Comparison of ENCODE assay signal across 30 cellular contexts in the genomic region with DNA sequence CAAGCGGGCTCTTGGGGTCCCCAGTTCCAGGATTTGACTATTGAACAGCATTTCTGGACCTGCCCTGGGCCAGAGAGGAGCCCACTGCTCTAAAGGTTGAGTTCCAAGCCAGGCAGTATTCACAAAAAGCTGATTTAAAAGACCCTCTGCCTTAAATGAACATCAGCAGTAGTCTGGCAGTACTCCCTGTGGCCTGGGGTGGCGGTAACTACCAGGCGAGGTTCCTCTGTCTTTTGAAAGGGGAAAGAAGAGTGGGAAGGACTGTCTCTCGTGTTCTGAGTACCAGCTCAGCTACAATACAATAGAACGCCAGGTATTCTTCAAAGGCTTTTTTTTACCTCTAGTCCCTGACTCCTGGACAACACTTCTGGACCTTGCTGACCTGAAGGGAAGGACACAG.
DNase-seq lines count a peak whose midpoint lies in the region; ATAC-seq, FAIRE-seq and TF ChIP-seq lines count a peak whose summit lies in the region.
"Had no signal": no experiment of that assay in that cellular context is flagged by ENCODE, and none has a peak within 500 bp of the region (broad histone marks: within the 10 kb centered on the region; RNA-seq: fewer than 3 reads in every experiment).

No MANE protein-coding gene starts in this region.

- H3K9me3 Mint-ChIP-seq in activated T-helper 2 cell treated with anti-CD3 and anti-CD28 coated beads, Interferon-gamma antibody, Interleukin-2, Interleukin-4, amounts not matched to agents 10 μg/mL and 5 μg/mL and 100 μg/mL, durations not matched to agents 14 hours and 24 hours and 36 hours: no peaks in the 10 kb centered on the region
- H3K9me3 Mint-ChIP-seq: activated naive CD4-positive, alpha-beta T cell treated with anti-CD3 and anti-CD28 coated beads, Interleukin-2, amount 50 U/mL, for 24 hours; T-helper 2 cell treated with Interferon-gamma antibody and Interleukin-4, amounts not matched to agents 5 μg/mL and 100 μg/mL, for 36 hours had no signal

- no peak overlapping the region for H3K4me3 ChIP-seq in HepG2 (replicated peaks in 1 of 3; ENCODE audit: insufficient read depth in 1 of 3, low read depth in 2 of 3, low read length in 3 of 3)
- no peak overlapping the region for H3K4me3 ChIP-seq in right lobe of liver
- H3K4me3 ChIP-seq: heart right ventricle, lower lobe of right lung, skin epidermis, suprapubic skin, upper lobe of left lung had no signal

- no peak overlapping the region for H3K4me2 ChIP-seq in HepG2 (ENCODE audit: low read depth, low read length)

- TF ChIP-seq RAD21 in HepG2 (CRISPR knock-in tag; IDR thresholded peaks at IDR 0.05): no peak

- TF ChIP-seq POLR2A in HepG2 (IDR thresholded peaks at IDR 0.05; ENCODE audit: insufficient read depth in 1 of 2, low read depth in 2 of 2, low read length in 2 of 2) (no peak), right lobe of liver (IDR thresholded peaks at IDR 0.05) (no peak), erythroblast (IDR thresholded peaks at IDR 0.05; ENCODE audit: low read length) (no peak)

- POLR2A ChIA-PET in HepG2 (lab: Yijun Ruan, JAX): no interaction called here

- 42% methylated on average over 2 of the region's 5 CpGs for WGBS in HepG2 (ENCODE audit: low lambda C conversion rate)
- WGBS in right lobe of liver (ENCODE audit: insufficient coverage, low coverage, low lambda C conversion rate, missing lambda C conversion rate): 34% methylated on average over 3 of the region's 5 CpGs

- H3K36me3 Mint-ChIP-seq in activated T-helper 2 cell treated with anti-CD3 and anti-CD28 coated beads, Interferon-gamma antibody, Interleukin-2, Interleukin-4, amounts not matched to agents 10 μg/mL and 5 μg/mL and 100 μg/mL, durations not matched to agents 14 hours and 24 hours and 36 hours (ENCODE audit: low read depth): no peaks in the 10 kb centered on the region
- H3K36me3 Mint-ChIP-seq: activated naive CD4-positive, alpha-beta T cell treated with anti-CD3 and anti-CD28 coated beads, Interleukin-2, amount 50 U/mL, for 24 hours; CD14-positive monocyte; naive thymus-derived CD4-positive, alpha-beta T cell had no signal

- no peak overlapping the region for H3K4me3 Mint-ChIP-seq in activated T-helper 2 cell treated with anti-CD3 and anti-CD28 coated beads, Interferon-gamma antibody, Interleukin-2, Interleukin-4, amounts not matched to agents 10 μg/mL and 5 μg/mL and 100 μg/mL, durations not matched to agents 14 hours and 24 hours and 36 hours (ENCODE audit: low read depth)
- H3K4me3 Mint-ChIP-seq: activated CD4-positive, alpha-beta T cell treated with anti-CD3 and anti-CD28 coated beads for 36 hours; activated CD8-positive, alpha-beta T cell treated with anti-CD3 and anti-CD28 coated beads, Interleukin-2, amount 10 ng/mL, durations not matched to agents 7 days and 5 days; activated naive CD4-positive, alpha-beta T cell treated with anti-CD3 and anti-CD28 coated beads, Interleukin-2, amount 50 U/mL, for 24 hours; CD14-positive monocyte; naive thymus-derived CD4-positive, alpha-beta T cell; T-helper 2 cell treated with Interferon-gamma antibody and Interleukin-4, amounts not matched to agents 5 μg/mL and 100 μg/mL, for 36 hours had no signal

- H3K79me2 ChIP-seq in HepG2 (ENCODE audit: insufficient read depth, low read length): no peaks in the 10 kb centered on the region

- H3K4me1 ChIP-seq in HepG2 (ENCODE audit: insufficient read depth, low read length) (no peaks in the 10 kb centered on the region), right lobe of liver (no peaks in the 10 kb centered on the region)
- H3K4me1 ChIP-seq: heart right ventricle, lower lobe of right lung, suprapubic skin, upper lobe of left lung had no signal

- no TSS peak for BruUV-seq in HepG2 (replicated peaks; lab: Mats Ljungman, UMichigan)

- no peak overlapping the region for H3K27ac Mint-ChIP-seq in activated T-helper 2 cell treated with anti-CD3 and anti-CD28 coated beads, Interferon-gamma antibody, Interleukin-2, Interleukin-4, amounts not matched to agents 10 μg/mL and 5 μg/mL and 100 μg/mL, durations not matched to agents 14 hours and 24 hours and 36 hours
- H3K27ac Mint-ChIP-seq: activated CD4-positive, alpha-beta T cell treated with anti-CD3 and anti-CD28 coated beads for 36 hours; activated CD8-positive, alpha-beta T cell treated with anti-CD3 and anti-CD28 coated beads, Interleukin-2, amount 10 ng/mL, durations not matched to agents 7 days and 5 days; activated naive CD4-positive, alpha-beta T cell treated with anti-CD3 and anti-CD28 coated beads, Interleukin-2, amount 50 U/mL, for 24 hours; CD14-positive monocyte; naive thymus-derived CD4-positive, alpha-beta T cell; T-helper 2 cell treated with Interferon-gamma antibody and Interleukin-4, amounts not matched to agents 5 μg/mL and 100 μg/mL, for 36 hours had no signal

- in situ Hi-C loops in HepG2 (cut with HindIII; ENCODE audit: extremely low pct_ligation_motif_present, low pct_unique_long_range_greater_than_20kb): no loop called here

- intact Hi-C loops in HepG2 (cut with micrococcal nuclease; ENCODE audit: unreplicated experiment) (no loop called here), right lobe of liver (cut with DNase I) (no loop called here), sciatic nerve (cut with DNase I) (no loop called here)
- intact Hi-C loops in activated T-helper 2 cell treated with anti-CD3 and anti-CD28 coated beads, Interferon-gamma antibody, Interleukin-2, Interleukin-4, amounts not matched to agents 10 μg/mL and 5 μg/mL and 100 μg/mL, durations not matched to agents 14 hours and 24 hours and 36 hours (cut with micrococcal nuclease): no loop called here

- DNase-seq in HepG2 (ENCODE audit: low spot score) (no peak), right lobe of liver (no peak), OCI-M1 (lab: John Stamatoyannopoulos, UW) (peak; percentile 14), erythroblast (lab: John Stamatoyannopoulos, UW) (peak; percentile 0), occipital lobe (lab: John Stamatoyannopoulos, UW) (no peak), sciatic nerve (ENCODE audit: low spot score) (no peak), hepatic stellate cell (ENCODE audit: low spot score) (no peak)
- no peak for DNase-seq in activated T-helper 2 cell treated with anti-CD3 and anti-CD28 coated beads, Interferon-gamma antibody, Interleukin-2, Interleukin-4, amounts not matched to agents 10 μg/mL and 5 μg/mL and 100 μg/mL, durations not matched to agents 14 hours and 24 hours and 36 hours (ENCODE audit: low spot score)
- DNase-seq: activated CD4-positive, alpha-beta T cell treated with anti-CD3 and anti-CD28 coated beads for 36 hours; activated CD8-positive, alpha-beta T cell treated with anti-CD3 and anti-CD28 coated beads, Interleukin-2, amount 10 ng/mL, durations not matched to agents 7 days and 5 days; amniotic stem cell; DND-41; foreskin melanocyte; heart right ventricle; lower lobe of right lung; naive thymus-derived CD4-positive, alpha-beta T cell; NCI-H1092; NCI-H1694; NCI-H510A treated with DMSO at 0.1 percent for 48 hours; NK-92 treated with Interleukin-12 subunit alpha and Interleukin-12 subunit beta, amount 100 ng/mL, for 24 hours; SHP77 treated with DMSO at 0.1 percent for 48 hours; stimulated activated naive CD4-positive, alpha-beta T cell treated with Interleukin-2 at 50 U/mL for 16 hours; upper lobe of left lung had no signal

- peak; percentile 56 for ATAC-seq in HepG2
- ATAC-seq in right lobe of liver: no peak
- no peak for ATAC-seq in sciatic nerve
- ATAC-seq: activated CD4-positive, alpha-beta T cell treated with anti-CD3 and anti-CD28 coated beads for 36 hours; activated CD8-positive, alpha-beta T cell treated with anti-CD3 and anti-CD28 coated beads, Interleukin-2, amount 10 ng/mL, durations not matched to agents 7 days and 5 days; heart right ventricle; lower lobe of right lung; naive thymus-derived CD4-positive, alpha-beta T cell had no signal

- no peaks in the 10 kb centered on the region for H3K27me3 Mint-ChIP-seq in activated T-helper 2 cell treated with anti-CD3 and anti-CD28 coated beads, Interferon-gamma antibody, Interleukin-2, Interleukin-4, amounts not matched to agents 10 μg/mL and 5 μg/mL and 100 μg/mL, durations not matched to agents 14 hours and 24 hours and 36 hours (ENCODE audit: low read depth)
- H3K27me3 Mint-ChIP-seq: activated CD4-positive, alpha-beta T cell treated with anti-CD3 and anti-CD28 coated beads for 36 hours had no signal

- TF ChIP-seq CTCF in HepG2 (CRISPR knock-in tag; IDR thresholded peaks at IDR 0.05) (no peak), right lobe of liver (IDR thresholded peaks at IDR 0.05) (no peak)

- H3K9ac ChIP-seq in HepG2 (ENCODE audit: insufficient read depth, low read depth, low read length): no peak overlapping the region

- TF ChIP-seq EP300 in HepG2 (IDR thresholded peaks at IDR 0.05; ENCODE audit: low read depth in 2 of 2, low read length in 2 of 2): no peak
- no peak for TF ChIP-seq EP300 in HepG2 (CRISPR knock-in tag; IDR thresholded peaks at IDR 0.05; ENCODE audit: borderline replicate concordance)

- H2AFZ ChIP-seq in HepG2 (ENCODE audit: low read length): no peak overlapping the region

- no peaks in the 10 kb centered on the region for H3K27me3 ChIP-seq in HepG2 (ENCODE audit: control insufficient read depth in 1 of 2, insufficient read depth in 2 of 2, low read length in 2 of 2)
- H3K27me3 ChIP-seq in right lobe of liver: no peaks in the 10 kb centered on the region
- H3K27me3 ChIP-seq: heart right ventricle, suprapubic skin, upper lobe of left lung had no signal

- H3K9me3 ChIP-seq in HepG2 (ENCODE audit: low read length) (no peaks in the 10 kb centered on the region), right lobe of liver (no peaks in the 10 kb centered on the region)
- H3K9me3 ChIP-seq: lower lobe of right lung, suprapubic skin had no signal

- FAIRE-seq in HepG2 (lab: Jason Lieb, UNC): no peak
- FAIRE-seq: endometrium, RCC 7860 had no signal

- H4K20me1 ChIP-seq in HepG2 (ENCODE audit: insufficient read depth, low read length): no peaks in the 10 kb centered on the region

- no peaks in the 10 kb centered on the region for H3K4me1 Mint-ChIP-seq in activated T-helper 2 cell treated with anti-CD3 and anti-CD28 coated beads, Interferon-gamma antibody, Interleukin-2, Interleukin-4, amounts not matched to agents 10 μg/mL and 5 μg/mL and 100 μg/mL, durations not matched to agents 14 hours and 24 hours and 36 hours (ENCODE audit: low read depth)
- H3K4me1 Mint-ChIP-seq: activated naive CD4-positive, alpha-beta T cell treated with anti-CD3 and anti-CD28 coated beads, Interleukin-2, amount 50 U/mL, for 24 hours; CD14-positive monocyte; naive thymus-derived CD4-positive, alpha-beta T cell had no signal

- H3K36me3 ChIP-seq in HepG2 (replicated peaks in 1 of 2; ENCODE audit: control insufficient read depth in 1 of 2, insufficient read depth in 2 of 2, low read length in 2 of 2): no peaks in the 10 kb centered on the region
- H3K36me3 ChIP-seq in right lobe of liver: no peaks in the 10 kb centered on the region
- H3K36me3 ChIP-seq: heart right ventricle, lower lobe of right lung, suprapubic skin, upper lobe of left lung had no signal

- H3K27ac ChIP-seq in HepG2 (ENCODE audit: extremely low read length, insufficient read depth, low read length): no peak overlapping the region
- H3K27ac ChIP-seq in right lobe of liver: no peak overlapping the region
- H3K27ac ChIP-seq: heart right ventricle, lower lobe of right lung, skin epidermis, suprapubic skin, upper lobe of left lung had no signal

- CTCF ChIA-PET in HepG2 (lab: Yijun Ruan, JAX; ENCODE audit: low intra/inter-chr PET ratio, low total read pairs): no interaction called here

TF ChIP-seq in HepG2, 621 proteins besides CTCF, POLR2A, EP300 and RAD21 (continues in another document):
- TF ChIP-seq ZNF549 (CRISPR knock-in tag; IDR thresholded peaks at IDR 0.05): no peak

Comparison
In these comparisons a context has a peak if more than half of its experiments do, and no peak if none do; other contexts are left out.
1. DNase-seq: peak in OCI-M1 (single experiment) and erythroblast (2 of 2); none in HepG2 (single experiment), right lobe of liver (0 of 3), activated T-helper 2 cell treated with anti-CD3 and anti-CD28 coated beads, Interferon-gamma antibody, Interleukin-2, Interleukin-4, amounts not matched to agents 10 μg/mL and 5 μg/mL and 100 μg/mL, durations not matched to agents 14 hours and 24 hours and 36 hours (single experiment), occipital lobe (single experiment), sciatic nerve (single experiment) and hepatic stellate cell (single experiment).